8 cellular contexts compared by ENCODE assay signal in the genomic region with DNA sequence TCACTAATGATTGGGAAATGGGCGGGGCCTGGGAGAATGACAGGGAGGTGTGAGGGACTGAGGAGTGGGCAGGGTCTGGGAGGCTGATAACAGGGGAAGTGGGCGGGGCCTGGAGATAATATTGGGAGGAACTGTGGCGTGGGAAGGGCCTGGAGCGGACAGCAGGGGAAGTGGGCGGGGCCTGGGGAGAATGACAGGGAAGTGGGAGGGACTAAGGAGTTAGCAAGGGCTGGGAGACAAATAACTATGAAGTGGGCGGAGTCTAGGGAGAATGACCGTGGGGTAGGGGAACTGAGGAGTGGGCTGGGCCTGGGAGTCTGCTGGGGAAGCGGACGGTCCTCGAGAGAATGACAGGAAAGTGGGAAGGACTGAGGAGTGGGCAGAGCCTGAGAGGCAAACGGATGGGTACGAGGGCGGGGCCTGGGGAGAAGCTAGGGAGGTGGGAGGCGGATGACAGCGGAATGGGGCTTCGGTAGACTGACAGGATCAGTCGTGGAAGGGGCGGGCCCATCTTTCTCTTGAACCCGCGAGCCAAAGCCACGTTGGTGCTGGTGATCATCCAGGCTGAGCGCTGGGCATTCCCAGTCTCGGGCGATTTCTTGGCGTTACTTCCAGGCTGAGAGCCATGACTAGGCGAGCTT. TPM values are rescaled to one million over a fixed set of nuclear protein-coding genes. Genes with fewer than 3 reads are reported as not detected.
DNase-seq lines count a peak whose midpoint lies in the region; ATAC-seq and TF ChIP-seq lines count a peak whose summit lies in the region.

No MANE protein-coding gene starts in this region.

- H3K9me3 ChIP-seq in stomach smooth muscle (ENCODE audit: control insufficient read depth in 2 of 2, low read length in 2 of 2): no peaks in the 10 kb centered on the region

- peaks cover 17% of the 10 kb centered on the region for H3K27me3 Mint-ChIP-seq in nephron progenitor cell (ENCODE audit: low read depth, poor library complexity)

- peak; percentile 95 for DNase-seq in ACHN
- peak; percentile 88 for DNase-seq in RPMI8226
- peak; percentile 42 for DNase-seq in activated effector memory CD4-positive, alpha-beta T cell treated with Interleukin-2 at 50 U/mL for 16 hours
- peak; percentile 80 for DNase-seq in fibroblast of villous mesenchyme (ENCODE audit: low read depth)
- DNase-seq in nephron progenitor cell: peak; percentile 97

- peak overlapping the region; percentile 18 for H3K27ac Mint-ChIP-seq in nephron progenitor cell

- peaks cover 3 to 4% of the 10 kb centered on the region in 2 donors for H3K27me3 ChIP-seq in stomach smooth muscle (ENCODE audit: control insufficient read depth in 1 of 2, insufficient read depth in 2 of 2, low read length in 2 of 2)

- H3K9me3 Mint-ChIP-seq in nephron progenitor cell: no peaks in the 10 kb centered on the region

- ATAC-seq in GM18508 (IDR thresholded peaks at IDR 0.05; ENCODE audit: insufficient read depth, unreplicated experiment) (peak; percentile 31), HG03469 (IDR thresholded peaks at IDR 0.05; ENCODE audit: unreplicated experiment) (peak; percentile 30)

- H3K4me3 Mint-ChIP-seq in nephron progenitor cell: peak overlapping the region; percentile 93

- H3K9ac ChIP-seq in stomach smooth muscle (ENCODE audit: low read length in 2 of 2): peak overlapping the region; percentile 51 to 69

- H3K27ac ChIP-seq in stomach smooth muscle (ENCODE audit: low read length): no peak overlapping the region

- peaks cover 32% of the 10 kb centered on the region for H3K4me1 Mint-ChIP-seq in nephron progenitor cell

- in situ Hi-C loops in ACHN (cut with HindIII; ENCODE audit: low pct_ligation_motif_present, low pct_unique_long_range_greater_than_20kb, low sequenced_read_pairs): no loop called here

- no peaks in the 10 kb centered on the region for H3K36me3 ChIP-seq in stomach smooth muscle (ENCODE audit: control insufficient read depth in 2 of 2, insufficient read depth in 2 of 2, low read length in 2 of 2)

- H3K4me3 ChIP-seq in fibroblast of villous mesenchyme (ENCODE audit: low read depth, low read length): peak overlapping the region; percentile 68
- H3K4me3 ChIP-seq in stomach smooth muscle (ENCODE audit: low read length in 2 of 2): peak overlapping the region; percentile 76 to 82

- no peak for TF ChIP-seq CTCF in fibroblast of villous mesenchyme (IDR thresholded peaks at IDR 0.05; ENCODE audit: insufficient read depth, low read depth, low read length)
- TF ChIP-seq CTCF in nephron progenitor cell (IDR thresholded peaks at IDR 0.05): no peak

- H3K36me3 Mint-ChIP-seq in nephron progenitor cell (ENCODE audit: low read depth): no peaks in the 10 kb centered on the region

- H3K4me1 ChIP-seq in stomach smooth muscle (ENCODE audit: control insufficient read depth, insufficient read depth, low read length): peaks cover 12% of the 10 kb centered on the region

RNA-seq across cellular contexts. Expression of gene TUBB4A, which starts 14.0 kb away (rescaled TPM):
- total RNA-seq in fibroblast of villous mesenchyme: not detected in 2 replicates

RNA-seq across cellular contexts. Expression of gene TNFSF9, which starts 14.7 kb away (rescaled TPM):
- 0.32 TPM in 1 of 2 replicates, not detected in the other for total RNA-seq in fibroblast of villous mesenchyme

RNA-seq across cellular contexts. Expression of gene DENND1C, which starts 34.6 kb away (rescaled TPM):
- not detected in 2 replicates for total RNA-seq in fibroblast of villous mesenchyme

RNA-seq across cellular contexts. Expression of gene CRB3, which starts 52.1 kb away (rescaled TPM):
- 0.43 TPM in 1 of 2 replicates, not detected in the other for total RNA-seq in fibroblast of villous mesenchyme

RNA-seq across cellular contexts. Expression of gene SLC25A23, which starts 56.5 kb away (rescaled TPM):
- 22.9 and 33.2 TPM in 2 replicates for total RNA-seq in fibroblast of villous mesenchyme

Comparison
In these comparisons a context has a peak if more than half of its experiments do, and no peak if none do; other contexts are left out.
1. DNase-seq: peak in every context shown above with its lines; median percentile 97 in nephron progenitor cell; 95 in ACHN; 88 in RPMI8226; 80 in fibroblast of villous mesenchyme; 42 in activated effector memory CD4-positive, alpha-beta T cell treated with Interleukin-2 at 50 U/mL for 16 hours.